Comparison of ENCODE assay signal across 3 cellular contexts in the genomic region with DNA sequence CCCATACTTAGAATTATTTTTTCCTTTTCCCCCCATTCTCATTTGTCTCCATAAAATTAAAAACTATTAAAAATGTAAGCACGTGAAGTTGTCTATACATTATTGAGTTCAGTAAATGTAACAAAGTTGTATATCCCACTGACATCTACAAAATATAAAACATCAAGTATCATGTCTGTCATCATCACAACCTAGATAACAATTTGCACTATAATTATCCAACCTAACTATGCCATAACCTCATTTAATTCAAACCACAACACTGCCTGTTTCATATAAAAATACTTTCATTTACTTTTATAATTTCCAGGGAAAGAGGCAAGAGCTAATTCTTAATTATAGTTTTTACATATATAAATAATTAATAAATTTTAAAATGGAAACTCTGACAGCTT.
TF ChIP-seq lines count a peak whose summit lies in the region.

No MANE protein-coding gene starts in this region.

TF ChIP-seq in SK-N-SH treated with all-trans-retinoic acid at 6 μM for 48 hours, 23 proteins besides CTCF, POLR2A, EP300 and RAD21:
- TF ChIP-seq TOX (CRISPR knock-in tag; IDR thresholded peaks at IDR 0.05; ENCODE audit: borderline replicate concordance) (no peak), TCF4 (CRISPR knock-in tag; IDR thresholded peaks at IDR 0.05; ENCODE audit: borderline replicate concordance) (peak; percentile 26; the same call in 1 of the 2 replicates), ZNF70 (CRISPR knock-in tag; IDR thresholded peaks at IDR 0.05) (no peak)
TF ChIP-seq in SK-N-SH treated with all-trans-retinoic acid at 6 μM for 48 hours: peak in this region for 1.

TF ChIP-seq in SK-N-SH, 30 proteins besides CTCF, POLR2A, EP300 and RAD21:
- TF ChIP-seq, protein P1, sequence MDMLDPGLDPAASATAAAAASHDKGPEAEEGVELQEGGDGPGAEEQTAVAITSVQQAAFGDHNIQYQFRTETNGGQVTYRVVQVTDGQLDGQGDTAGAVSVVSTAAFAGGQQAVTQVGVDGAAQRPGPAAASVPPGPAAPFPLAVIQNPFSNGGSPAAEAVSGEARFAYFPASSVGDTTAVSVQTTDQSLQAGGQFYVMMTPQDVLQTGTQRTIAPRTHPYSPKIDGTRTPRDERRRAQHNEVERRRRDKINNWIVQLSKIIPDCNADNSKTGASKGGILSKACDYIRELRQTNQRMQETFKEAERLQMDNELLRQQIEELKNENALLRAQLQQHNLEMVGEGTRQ (IDR thresholded peaks at IDR 0.05; ENCODE audit: borderline replicate concordance, low read depth, low read length), result no peak
- no peak for TF ChIP-seq SMC3 (IDR thresholded peaks at IDR 0.05; ENCODE audit: low read depth, low read length)
- TF ChIP-seq MXI1 (IDR thresholded peaks at IDR 0.05; ENCODE audit: low read depth, low read length), result no peak

TF ChIP-seq in GM12878, 131 proteins besides CTCF, POLR2A, EP300 and RAD21:
- TF ChIP-seq SRF (IDR thresholded peaks at IDR 0.05; ENCODE audit: low read depth in 2 of 2, low read length in 2 of 2) (no peak), ZNF217 (IDR thresholded peaks at IDR 0.05) (no peak), CBX5 (IDR thresholded peaks at IDR 0.05; ENCODE audit: low read depth) (no peak), NFIC (IDR thresholded peaks at IDR 0.05; ENCODE audit: low read depth, low read length) (no peak), FOXK2 (IDR thresholded peaks at IDR 0.05) (no peak), CHD2 (IDR thresholded peaks at IDR 0.05; ENCODE audit: borderline replicate concordance, low read depth, low read length) (no peak), MTA2 (IDR thresholded peaks at IDR 0.05; ENCODE audit: low read depth) (no peak), BMI1 (IDR thresholded peaks at IDR 0.05; ENCODE audit: borderline replicate concordance) (no peak), TCF7 (IDR thresholded peaks at IDR 0.05; ENCODE audit: borderline replicate concordance) (no peak), SUZ12 (IDR thresholded peaks at IDR 0.05; ENCODE audit: unreplicated experiment) (no peak)
- TF ChIP-seq, protein P2, sequence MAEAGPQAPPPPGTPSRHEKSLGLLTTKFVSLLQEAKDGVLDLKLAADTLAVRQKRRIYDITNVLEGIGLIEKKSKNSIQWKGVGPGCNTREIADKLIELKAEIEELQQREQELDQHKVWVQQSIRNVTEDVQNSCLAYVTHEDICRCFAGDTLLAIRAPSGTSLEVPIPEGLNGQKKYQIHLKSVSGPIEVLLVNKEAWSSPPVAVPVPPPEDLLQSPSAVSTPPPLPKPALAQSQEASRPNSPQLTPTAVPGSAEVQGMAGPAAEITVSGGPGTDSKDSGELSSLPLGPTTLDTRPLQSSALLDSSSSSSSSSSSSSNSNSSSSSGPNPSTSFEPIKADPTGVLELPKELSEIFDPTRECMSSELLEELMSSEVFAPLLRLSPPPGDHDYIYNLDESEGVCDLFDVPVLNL (IDR thresholded peaks at IDR 0.05; ENCODE audit: low read depth, low read length), result no peak
